Comparison of ENCODE assay signal across 8 cellular contexts in genomic region chr9:37747271-37747753, GRCh38. TPM values are rescaled to one million over a fixed set of nuclear protein-coding genes. Genes with fewer than 3 reads are reported as not detected.
DNase-seq lines count a peak whose midpoint lies in the region; ATAC-seq and TF ChIP-seq lines count a peak whose summit lies in the region.

No MANE protein-coding gene starts in this region.

- TF ChIP-seq EP300 in sigmoid colon (IDR thresholded peaks at IDR 0.05), result no peak

- H3K27ac ChIP-seq in adrenal gland (peak overlapping the region in 1 of 5 donors; percentile 41), right cardiac atrium (ENCODE audit: low read length) (no peak overlapping the region), sigmoid colon (no peak overlapping the region)

- TF ChIP-seq POLR2A in adrenal gland (IDR thresholded peaks at IDR 0.05) (no peak), sigmoid colon (IDR thresholded peaks at IDR 0.05) (no peak)

- ATAC-seq in GM19351 (IDR thresholded peaks at IDR 0.05; ENCODE audit: unreplicated experiment) (peak; percentile 84), right cardiac atrium (peak; percentile 66 to 71), GM18907 (IDR thresholded peaks at IDR 0.05; ENCODE audit: unreplicated experiment) (no peak)

- H3K4me1 ChIP-seq in adrenal gland (replicated peaks in 1 of 2), result peaks cover 0 to 4% of the 10 kb centered on the region in 2 donors
- no peaks in the 10 kb centered on the region for H3K4me1 ChIP-seq in right cardiac atrium (ENCODE audit: control insufficient read depth, insufficient read depth, low read length)
- H3K4me1 ChIP-seq in sigmoid colon, result no peaks in the 10 kb centered on the region

- H3K4me3 ChIP-seq in adrenal gland, result no peak overlapping the region
- no peak overlapping the region for H3K4me3 ChIP-seq in right cardiac atrium (ENCODE audit: low read length)
- H3K4me3 ChIP-seq in sigmoid colon, result no peak overlapping the region

- intact Hi-C loops in adrenal gland (cut with DNase I), result loop anchor here in 1 of 2 donors (5.0 kb wide), 1 partner anchor 655 kb away; no protein-coding TSS in a partner anchor
- intact Hi-C loops in right cardiac atrium (cut with DNase I), result loop anchor here in 2 of 4 donors (10.0 kb wide), 2 partner anchors 617 to 657 kb away; no protein-coding TSS in a partner anchor
- intact Hi-C loops in sigmoid colon (cut with DNase I), result no loop called here

- no peaks in the 10 kb centered on the region for H3K9me3 ChIP-seq in adrenal gland (replicated peaks in 1 of 3)
- H3K9me3 ChIP-seq in right cardiac atrium (ENCODE audit: control insufficient read depth, low read length), result no peaks in the 10 kb centered on the region
- no peaks in the 10 kb centered on the region for H3K9me3 ChIP-seq in sigmoid colon

- H3K27me3 ChIP-seq in adrenal gland (no peaks in the 10 kb centered on the region), right cardiac atrium (ENCODE audit: control insufficient read depth, insufficient read depth) (no peaks in the 10 kb centered on the region), sigmoid colon (no peaks in the 10 kb centered on the region)

- H3K36me3 ChIP-seq in adrenal gland (replicated peaks in 1 of 2), result no peaks in the 10 kb centered on the region
- H3K36me3 ChIP-seq in sigmoid colon, result no peaks in the 10 kb centered on the region

- peak; percentile 73 to 94 (median 85) for TF ChIP-seq CTCF in adrenal gland (IDR thresholded peaks at IDR 0.05)
- peak in 3 of 4 experiments; percentile 62 to 87 (median 80) for TF ChIP-seq CTCF in sigmoid colon (IDR thresholded peaks at IDR 0.05)

- DNase-seq in CD1c-positive myeloid dendritic cell (ENCODE audit: extremely low spot score) (peak; percentile 64), LoVo (ENCODE audit: low spot score) (peak; percentile 64), SKM-1 treated with dmso at 0.1 percent for 144 hours (lab: John Stamatoyannopoulos, UW; ENCODE audit: unreplicated experiment) (peak; percentile 69), adrenal gland (peak; percentile 65 to 84 (median 75)), right cardiac atrium (peak; percentile 39 to 75 (median 68)), sigmoid colon (no peak)

- 21 to 31% (median 29%) methylated on average over 3 of the region's 3 CpGs for WGBS in adrenal gland, 4 donors
- 33% methylated on average over 3 of the region's 3 CpGs for WGBS in right cardiac atrium
- WGBS in sigmoid colon, 2 donors, result 29 to 37% methylated on average over 3 of the region's 3 CpGs

RNA-seq across cellular contexts. Expression of gene TRMT10B, which starts 6.3 kb away (rescaled TPM):
- total RNA-seq in adrenal gland (10 to 100 TPM in 2 of 8 donors, 1 to 10 TPM in 6; 2.9 to 12.1 (median 6.8) TPM), right cardiac atrium (1 to 10 TPM; 4.8 to 6.1 (median 5.2) TPM), sigmoid colon (1 to 10 TPM; 5.3 to 9.7 (median 7.9) TPM)
- polyA plus RNA-seq in adrenal gland (10 to 100 TPM in 2 of 3 donors, 1 to 10 TPM in 1; 9.0 to 13.0 (median 10.1) TPM), right cardiac atrium (3.3 TPM), sigmoid colon (1 to 10 TPM; 1.8 to 6.0 (median 5.7) TPM)

RNA-seq across cellular contexts. Expression of gene EXOSC3, which starts 37.6 kb away (rescaled TPM):
- total RNA-seq in adrenal gland (10 to 100 TPM; 32.2 to 67.8 (median 41.4) TPM), right cardiac atrium (10 to 100 TPM; 19.7 to 23.9 (median 21.8) TPM), sigmoid colon (10 to 100 TPM; 38.7 to 44.6 (median 41.3) TPM)
- polyA plus RNA-seq in adrenal gland (10 to 100 TPM; 12.5 to 51.0 (median 21.9) TPM), right cardiac atrium (15.7 TPM), sigmoid colon (10 to 100 TPM; 13.8 to 40.7 (median 29.1) TPM)

RNA-seq across cellular contexts. Expression of gene DCAF10, which starts 53.3 kb away (rescaled TPM):
- total RNA-seq in adrenal gland (10 to 100 TPM; 33.8 to 60.6 (median 49.5) TPM), right cardiac atrium (10 to 100 TPM; 15.6 to 18.8 (median 16.6) TPM), sigmoid colon (10 to 100 TPM; 29.1 to 49.3 (median 40.6) TPM)
- polyA plus RNA-seq in adrenal gland (10 to 100 TPM in 1 of 3 donors, 1 to 10 TPM in 2; 7.1 to 53.8 (median 9.2) TPM), right cardiac atrium (7.7 TPM), sigmoid colon (1 to 10 TPM; 4.8 to 9.9 (median 8.6) TPM)
